18 cellular contexts compared by ENCODE assay signal in the genomic region with DNA sequence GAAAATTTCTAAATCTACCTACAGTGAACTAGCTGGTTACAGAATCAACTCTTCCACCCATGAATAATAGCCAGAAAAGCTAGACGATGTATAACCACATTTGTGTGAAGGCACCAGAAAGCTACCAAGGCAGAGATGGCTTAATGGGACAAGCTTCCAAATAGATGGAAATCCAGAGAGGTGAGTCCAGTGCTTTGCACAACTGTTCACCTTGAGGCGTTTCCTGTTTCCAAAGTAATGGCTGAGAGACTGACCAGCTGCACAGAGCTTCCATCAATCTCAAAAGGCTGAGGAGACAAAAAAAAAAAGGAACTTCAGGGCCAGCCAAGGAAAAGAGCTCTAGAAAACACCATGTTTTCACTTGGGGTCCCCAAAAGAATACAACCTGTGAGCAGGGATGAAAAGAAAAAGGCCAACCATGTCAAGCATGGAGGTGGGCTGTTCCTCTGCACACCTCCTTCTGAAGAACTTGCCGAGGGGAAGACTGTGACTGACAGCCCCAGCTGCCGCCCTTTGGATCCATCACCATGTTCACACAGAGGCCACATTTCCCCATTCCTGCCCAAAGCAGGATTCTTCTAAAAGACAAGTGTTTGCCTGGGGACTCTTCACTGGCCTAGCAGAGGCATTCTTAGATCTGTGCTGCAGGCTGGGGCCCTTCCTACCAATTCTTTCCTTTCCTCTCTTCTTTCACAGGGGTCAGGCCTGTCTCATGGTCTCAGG.
DNase-seq lines count a peak whose midpoint lies in the region; ATAC-seq, FAIRE-seq and TF ChIP-seq lines count a peak whose summit lies in the region.
"Had no signal": no experiment of that assay in that cellular context is flagged by ENCODE, and none has a peak within 500 bp of the region (broad histone marks: within the 10 kb centered on the region; RNA-seq: fewer than 3 reads in every experiment).

No MANE protein-coding gene starts in this region.

- H3K27me3 Mint-ChIP-seq in osteocyte (ENCODE audit: unreplicated experiment), result no peaks in the 10 kb centered on the region
- no peaks in the 10 kb centered on the region for H3K27me3 Mint-ChIP-seq in activated CD8-positive, alpha-beta memory T cell treated with anti-CD3 and anti-CD28 coated beads, Interleukin-2, amount 10 ng/mL, durations not matched to agents 7 days and 5 days
- H3K27me3 Mint-ChIP-seq: CD8-positive, alpha-beta memory T cell had no signal

- FAIRE-seq in K562 (lab: Jason Lieb, UNC), result no peak

- H3K4me3 Mint-ChIP-seq in osteocyte (ENCODE audit: unreplicated experiment), result no peak overlapping the region
- no peak overlapping the region for H3K4me3 Mint-ChIP-seq in activated CD8-positive, alpha-beta memory T cell treated with anti-CD3 and anti-CD28 coated beads, Interleukin-2, amount 10 ng/mL, durations not matched to agents 7 days and 5 days
- H3K4me3 Mint-ChIP-seq: CD8-positive, alpha-beta memory T cell had no signal

- no peaks in the 10 kb centered on the region for H4K20me1 ChIP-seq in K562 (replicated peaks; ENCODE audit: control insufficient read depth, insufficient read depth, low read length)
- H4K20me1 ChIP-seq: BLaER1 had no signal

- no peak; the same call in 2 of the 3 replicates for ATAC-seq in K562
- ATAC-seq in activated CD8-positive, alpha-beta memory T cell treated with anti-CD3 and anti-CD28 coated beads, Interleukin-2, amount 10 ng/mL, durations not matched to agents 7 days and 5 days, result no peak
- ATAC-seq in GM19023 (IDR thresholded peaks at IDR 0.05; ENCODE audit: unreplicated experiment), result no peak

- in situ Hi-C loops in K562 (cut with MboI) (no loop called here), HAP-1 (cut with MboI; ENCODE audit: low sequenced_read_pairs) (no loop called here)

- H3K9me3 Mint-ChIP-seq in osteocyte (ENCODE audit: unreplicated experiment), result no peaks in the 10 kb centered on the region
- no peaks in the 10 kb centered on the region for H3K9me3 Mint-ChIP-seq in activated CD8-positive, alpha-beta memory T cell treated with anti-CD3 and anti-CD28 coated beads, Interleukin-2, amount 10 ng/mL, durations not matched to agents 7 days and 5 days (ENCODE audit: low read depth)

- H3K27ac Mint-ChIP-seq in osteocyte (ENCODE audit: unreplicated experiment), result peak overlapping the region; percentile 31
- H3K27ac Mint-ChIP-seq in activated CD8-positive, alpha-beta memory T cell treated with anti-CD3 and anti-CD28 coated beads, Interleukin-2, amount 10 ng/mL, durations not matched to agents 7 days and 5 days, result no peak overlapping the region

- TF ChIP-seq RAD21 in K562 (CRISPR knock-in tag; conservative IDR thresholded peaks at IDR 0.05 in 1 of 2, IDR thresholded peaks at IDR 0.05 in 1 of 2), result no peak

- CTCF ChIA-PET in K562 (lab: Yijun Ruan, JAX; ENCODE audit: low intra/inter-chr PET ratio), result no interaction called here
- CTCF ChIA-PET in activated CD8-positive, alpha-beta memory T cell treated with anti-CD3 and anti-CD28 coated beads, Interleukin-2, amount 10 ng/mL, durations not matched to agents 7 days and 5 days (lab: Charles Lee), result interaction anchor here (0.6 kb wide), 1 partner anchor 389 kb away, joined by 4 read pairs; no protein-coding TSS in a partner anchor

- H3K27ac ChIP-seq in left ventricle myocardium inferior (replicated peaks), result peak overlapping the region; percentile 56
- H3K27ac ChIP-seq in right atrium auricular region, result peak overlapping the region in 1 of 2 donors; percentile 15
- H3K27ac ChIP-seq in K562 (ENCODE audit: extremely low read depth, low read depth, low read length), result no peak overlapping the region
- H3K27ac ChIP-seq: BLaER1, SK-N-MC had no signal

- H3K9me3 ChIP-seq in left ventricle myocardium inferior (replicated peaks), result peaks cover 10% of the 10 kb centered on the region
- no peaks in the 10 kb centered on the region for H3K9me3 ChIP-seq in right atrium auricular region
- H3K9me3 ChIP-seq in K562 (replicated peaks; ENCODE audit: control insufficient read depth, insufficient read depth, low read depth, low read length), result no peaks in the 10 kb centered on the region
- H3K9me3 ChIP-seq in HAP-1, result peaks cover 3% of the 10 kb centered on the region; the same call in 1 of the 2 replicates
- H3K9me3 ChIP-seq: BLaER1 had no signal

- H3K4me1 ChIP-seq in left ventricle myocardium inferior (peaks cover 58% of the 10 kb centered on the region), right atrium auricular region (peaks cover 0 to 25% of the 10 kb centered on the region in 2 donors), K562 (replicated peaks in 1 of 2; ENCODE audit: control insufficient read depth in 2 of 2, insufficient read depth in 2 of 2, low read length in 2 of 2) (peaks cover 0 to 5% of the 10 kb centered on the region in 2 experiments; a peak in 1 of 5 replicates), HAP-1 (peaks cover 6% of the 10 kb centered on the region; the same call in 1 of the 2 replicates)

- TF ChIP-seq EP300 in K562 (IDR thresholded peaks at IDR 0.05; ENCODE audit: low read length), result no peak

- WGBS in K562 (ENCODE audit: insufficient coverage, low coverage, missing lambda C conversion rate), result 68% methylated on average over 4 of the region's 4 CpGs

- no TSS peak for BruUV-seq in K562 (replicated peaks; lab: Mats Ljungman, UMichigan)

- intact Hi-C loops in left ventricle myocardium inferior (cut with micrococcal nuclease), result no loop called here
- intact Hi-C loops in K562 (cut with micrococcal nuclease), result no loop called here

- H3K36me3 ChIP-seq in left ventricle myocardium inferior, result no peaks in the 10 kb centered on the region
- H3K36me3 ChIP-seq in right atrium auricular region, result no peaks in the 10 kb centered on the region
- no peaks in the 10 kb centered on the region for H3K36me3 ChIP-seq in K562 (ENCODE audit: control insufficient read depth, insufficient read depth, low read length)
- H3K36me3 ChIP-seq in HAP-1 (replicated peaks), result no peaks in the 10 kb centered on the region
- H3K36me3 ChIP-seq: BLaER1 had no signal

- no peak for TF ChIP-seq CTCF in left ventricle myocardium inferior (IDR thresholded peaks at IDR 0.05; ENCODE audit: borderline replicate concordance)
- TF ChIP-seq CTCF in right atrium auricular region (IDR thresholded peaks at IDR 0.05), result no peak
- TF ChIP-seq CTCF in K562 (IDR thresholded peaks at IDR 0.05 in 2 of 3, conservative IDR thresholded peaks at IDR 0.05 in 1 of 3; ENCODE audit: insufficient read depth in 2 of 3, low read depth in 1 of 3, low read length in 3 of 3), result no peak
- no peak for TF ChIP-seq CTCF in osteocyte (IDR thresholded peaks at IDR 0.05)

- H3K79me2 ChIP-seq in K562 (ENCODE audit: control insufficient read depth, insufficient read depth, low read length), result peaks cover 2% of the 10 kb centered on the region; the same call in 1 of the 3 replicates

- H3K27me3 ChIP-seq in left ventricle myocardium inferior (ENCODE audit: low read depth) (no peaks in the 10 kb centered on the region), right atrium auricular region (no peaks in the 10 kb centered on the region), K562 (ENCODE audit: control insufficient read depth in 2 of 2, insufficient read depth in 2 of 2, low read length in 2 of 2) (no peaks in the 10 kb centered on the region), HAP-1 (ENCODE audit: low read depth) (no peaks in the 10 kb centered on the region)
- H3K27me3 ChIP-seq: BLaER1 had no signal

- H3K9me1 ChIP-seq in K562 (ENCODE audit: control insufficient read depth, insufficient read depth, low read length), result no peaks in the 10 kb centered on the region

- no peak overlapping the region for H3K9ac ChIP-seq in K562 (ENCODE audit: insufficient read depth in 1 of 2, low read depth in 2 of 2, low read length in 2 of 2)
- H3K9ac ChIP-seq: BLaER1 had no signal

- H3K4me3 ChIP-seq in left ventricle myocardium inferior, result no peak overlapping the region
- H3K4me3 ChIP-seq in right atrium auricular region, result no peak overlapping the region
- no peak overlapping the region for H3K4me3 ChIP-seq in K562
- no peak overlapping the region for H3K4me3 ChIP-seq in HAP-1
- H3K4me3 ChIP-seq: BLaER1, SK-N-MC had no signal

- H2AFZ ChIP-seq in K562 (ENCODE audit: low read depth, low read length), result no peak overlapping the region

- no peak overlapping the region for H3K4me2 ChIP-seq in K562 (ENCODE audit: insufficient read depth, low read length)
- H3K4me2 ChIP-seq: BLaER1 had no signal

- no peak for DNase-seq in left ventricle myocardium inferior
- no peak for DNase-seq in right atrium auricular region (ENCODE audit: low spot score)
- DNase-seq in K562 (ENCODE audit: extremely low read depth in 1 of 4, low spot score in 3 of 4), result no peak
- DNase-seq in osteocyte (ENCODE audit: extremely low spot score, unreplicated experiment), result no peak
- no peak for DNase-seq in HAP-1 (ENCODE audit: low spot score in 2 of 2)
- no peak for DNase-seq in activated CD8-positive, alpha-beta memory T cell treated with anti-CD3 and anti-CD28 coated beads, Interleukin-2, amount 10 ng/mL, durations not matched to agents 7 days and 5 days
- no peak for DNase-seq in activated CD4-positive, CD25-positive, alpha-beta regulatory T cell treated with anti-CD3 and anti-CD28 coated beads, Interleukin-2, amount 50 U/mL, for 72 hours
- DNase-seq: CD8-positive, alpha-beta memory T cell; DND-41; GDM1; HCEC 1CT; NCI-H1436; NCI-H2029; NCI-H2171 treated with DMSO at 0.1 percent for 48 hours; NCI-H748 treated with DMSO at 0.1 percent for 48 hours had no signal

- no peak for TF ChIP-seq POLR2A in K562 (conservative IDR thresholded peaks at IDR 0.05)

- H3K36me3 Mint-ChIP-seq in osteocyte (ENCODE audit: unreplicated experiment), result peaks cover 27% of the 10 kb centered on the region
- peaks cover 3% of the 10 kb centered on the region for H3K36me3 Mint-ChIP-seq in activated CD8-positive, alpha-beta memory T cell treated with anti-CD3 and anti-CD28 coated beads, Interleukin-2, amount 10 ng/mL, durations not matched to agents 7 days and 5 days

- H3K4me1 Mint-ChIP-seq in osteocyte (ENCODE audit: unreplicated experiment), result peaks cover 23% of the 10 kb centered on the region
- peaks cover 5% of the 10 kb centered on the region for H3K4me1 Mint-ChIP-seq in activated CD8-positive, alpha-beta memory T cell treated with anti-CD3 and anti-CD28 coated beads, Interleukin-2, amount 10 ng/mL, durations not matched to agents 7 days and 5 days

- POLR2A ChIA-PET in K562 (lab: Yijun Ruan, JAX), result interaction anchor here (0.6 kb wide), 1 partner anchor 161 kb away, joined by 3 read pairs; no protein-coding TSS in a partner anchor

TF ChIP-seq in K562, 482 proteins besides CTCF, POLR2A, EP300 and RAD21 (continues in another document):
- TF ChIP-seq ZNF316 (IDR thresholded peaks at IDR 0.05) (peak; percentile 4; the same call in 1 of the 2 replicates), ZNF253 (CRISPR knock-in tag; conservative IDR thresholded peaks at IDR 0.05) (no peak)
- TF ChIP-seq, protein P1, sequence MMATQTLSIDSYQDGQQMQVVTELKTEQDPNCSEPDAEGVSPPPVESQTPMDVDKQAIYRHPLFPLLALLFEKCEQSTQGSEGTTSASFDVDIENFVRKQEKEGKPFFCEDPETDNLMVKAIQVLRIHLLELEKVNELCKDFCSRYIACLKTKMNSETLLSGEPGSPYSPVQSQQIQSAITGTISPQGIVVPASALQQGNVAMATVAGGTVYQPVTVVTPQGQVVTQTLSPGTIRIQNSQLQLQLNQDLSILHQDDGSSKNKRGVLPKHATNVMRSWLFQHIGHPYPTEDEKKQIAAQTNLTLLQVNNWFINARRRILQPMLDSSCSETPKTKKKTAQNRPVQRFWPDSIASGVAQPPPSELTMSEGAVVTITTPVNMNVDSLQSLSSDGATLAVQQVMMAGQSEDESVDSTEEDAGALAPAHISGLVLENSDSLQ (IDR thresholded peaks at IDR 0.05), result 0 out of 2 replicates have a peak, but pooled peaks have one; percentile 27
